ENCODE assay signal across 19 cellular contexts in genomic region chr1:56450004-56450666, GRCh38.
DNase-seq lines count a peak whose midpoint lies in the region; ATAC-seq, FAIRE-seq and TF ChIP-seq lines count a peak whose summit lies in the region.
"Had no signal": no experiment of that assay in that cellular context is flagged by ENCODE, and none has a peak within 500 bp of the region (broad histone marks: within the 10 kb centered on the region; RNA-seq: fewer than 3 reads in every experiment).

No MANE protein-coding gene starts in this region.

- H3K4me1 ChIP-seq in IMR-90 (ENCODE audit: control insufficient read depth, insufficient read depth, low read length) (peaks cover 13% of the 10 kb centered on the region; the same call in 1 of the 2 replicates), H1 (replicated peaks in 1 of 4; ENCODE audit: control insufficient read depth in 3 of 4, insufficient read depth in 4 of 4, low read length in 3 of 4) (peaks cover 11 to 31% (median 26%) of the 10 kb centered on the region in 4 experiments), mesendoderm (ENCODE audit: control insufficient read depth, low read depth, low read length) (peaks cover 11% of the 10 kb centered on the region)

- no peak overlapping the region for H4K5ac ChIP-seq in IMR-90 (ENCODE audit: low read depth, low read length)
- H4K5ac ChIP-seq in H1 (ENCODE audit: insufficient read length, low read depth, low read length) = no peak overlapping the region
- H4K5ac ChIP-seq in mesendoderm (ENCODE audit: low read length) = no peak overlapping the region

- no TSS peak for BruUV-seq in IMR-90 (replicated peaks; lab: Mats Ljungman, UMichigan)

- H3K79me2 ChIP-seq in H1 (ENCODE audit: control insufficient read depth in 1 of 2, insufficient read depth in 2 of 2, low read length in 2 of 2) (no peaks in the 10 kb centered on the region), mesendoderm (ENCODE audit: control insufficient read depth, insufficient read depth, low read length) (no peaks in the 10 kb centered on the region)

- no peak overlapping the region for H3K56ac ChIP-seq in IMR-90 (ENCODE audit: extremely low read depth, insufficient read depth, low read length)
- no peak overlapping the region for H3K56ac ChIP-seq in H1 (replicated peaks; ENCODE audit: insufficient read length, low read depth, low read length)
- H3K56ac ChIP-seq in mesendoderm (ENCODE audit: low read length) = no peak overlapping the region

- TF ChIP-seq CTCF in IMR-90 (conservative IDR thresholded peaks at IDR 0.05; ENCODE audit: low read depth, low read length) (no peak), H1 (IDR thresholded peaks at IDR 0.05; ENCODE audit: control extremely low read depth in 1 of 3, insufficient read depth in 1 of 3, low read depth in 1 of 3, low read length in 3 of 3) (no peak)

- H2BK120ac ChIP-seq in IMR-90 (ENCODE audit: low read depth, low read length) (no peak overlapping the region), H1 (replicated peaks; ENCODE audit: low read depth, low read length) (no peak overlapping the region), mesendoderm (ENCODE audit: low read depth, low read length) (no peak overlapping the region)

- no peak overlapping the region for H2BK20ac ChIP-seq in IMR-90 (ENCODE audit: low read depth, low read length)
- peak overlapping the region; percentile 92; the same call in 1 of the 2 replicates for H2BK20ac ChIP-seq in H1 (ENCODE audit: low read length)

- no peak overlapping the region for H3K4me2 ChIP-seq in IMR-90 (ENCODE audit: low read depth, low read length)
- peak overlapping the region in 1 of 2 experiments; percentile 10; a peak in 2 of 4 replicates for H3K4me2 ChIP-seq in H1 (ENCODE audit: insufficient read depth in 1 of 2, low read depth in 2 of 2, low read length in 2 of 2)
- H3K4me2 ChIP-seq in mesendoderm (ENCODE audit: low read length) = no peak overlapping the region

- in situ Hi-C loops in IMR-90 (cut with MboI; ENCODE audit: low sequenced_read_pairs) = no loop called here

- TF ChIP-seq RAD21 in IMR-90 (IDR thresholded peaks at IDR 0.05; ENCODE audit: low read length) = no peak
- no peak; a peak in 1 of 4 replicates for TF ChIP-seq RAD21 in H1 (IDR thresholded peaks at IDR 0.05 in 1 of 2, conservative IDR thresholded peaks at IDR 0.05 in 1 of 2; ENCODE audit: low read depth in 2 of 2, low read length in 2 of 2)

- dilution Hi-C loops in IMR-90 (cut with HindIII; ENCODE audit: low sequenced_read_pairs, unreplicated experiment) = no loop called here

- H4K91ac ChIP-seq in IMR-90 (ENCODE audit: insufficient read depth, low read depth, low read length) (peak overlapping the region; percentile 29), H1 (replicated peaks; ENCODE audit: insufficient read length, low read length) (peak overlapping the region; percentile 72)

- H3K79me1 ChIP-seq in IMR-90 (ENCODE audit: low read depth in 1 of 2, low read length in 2 of 2) (no peaks in the 10 kb centered on the region), H1 (ENCODE audit: low read depth, low read length) (no peaks in the 10 kb centered on the region), mesendoderm (ENCODE audit: low read length) (no peaks in the 10 kb centered on the region)

- H3K4ac ChIP-seq in IMR-90 (ENCODE audit: low read depth, low read length) (no peak overlapping the region), H1 (replicated peaks; ENCODE audit: insufficient read length, low read depth, low read length) (no peak overlapping the region), mesendoderm (ENCODE audit: low read depth, low read length) (no peak overlapping the region)

- H3K18ac ChIP-seq in IMR-90 (ENCODE audit: low read depth, low read length) (no peak overlapping the region), H1 (ENCODE audit: extremely low read depth, low read length) (peak overlapping the region; percentile 75; the same call in 1 of the 2 replicates), mesendoderm (ENCODE audit: low read length) (no peak overlapping the region)

- H2AK9ac ChIP-seq in IMR-90 (replicated peaks; ENCODE audit: low read depth, low read length, poor library complexity) = no peak overlapping the region

- FAIRE-seq in H1 (lab: Jason Lieb, UNC) = no peak
- FAIRE-seq: D721Med had no signal

- POLR2A ChIA-PET in IMR-90 (lab: Charles Lee; ENCODE audit: unreplicated experiment) = no interaction called here
- POLR2A ChIA-PET in H1 (lab: Charles Lee; ENCODE audit: partially characterized antibody) = no interaction called here

- no peak overlapping the region for H4K8ac ChIP-seq in IMR-90 (ENCODE audit: low read depth in 2 of 2, low read length in 2 of 2)
- H4K8ac ChIP-seq in H1 (ENCODE audit: extremely low read depth, insufficient read depth, low read length) = no peak overlapping the region
- no peak overlapping the region for H4K8ac ChIP-seq in mesendoderm (ENCODE audit: low read depth, low read length)

- H3K9ac ChIP-seq in IMR-90 (ENCODE audit: low read depth, low read length) (no peak overlapping the region), H1 (replicated peaks in 1 of 4; ENCODE audit: extremely low read depth in 1 of 4, low read depth in 3 of 4, low read length in 3 of 4) (no peak overlapping the region), mesendoderm (ENCODE audit: low read length) (no peak overlapping the region)

- ATAC-seq in IMR-90 (ENCODE audit: low read depth) = no peak
- no peak for ATAC-seq in GM21825 (IDR thresholded peaks at IDR 0.05; ENCODE audit: unreplicated experiment)
- no peak for ATAC-seq in HG03280 (IDR thresholded peaks at IDR 0.05; ENCODE audit: unreplicated experiment)
- no peak for ATAC-seq in GM19455 (IDR thresholded peaks at IDR 0.05; ENCODE audit: unreplicated experiment)

- H2BK5ac ChIP-seq in IMR-90 (ENCODE audit: low read depth, low read length, poor library complexity, severe bottlenecking) = no peak overlapping the region
- H2BK5ac ChIP-seq in H1 (ENCODE audit: low read depth, low read length) = peak overlapping the region; percentile 64; the same call in 1 of the 2 replicates
- H2BK5ac ChIP-seq in mesendoderm (ENCODE audit: low read length) = no peak overlapping the region

- TF ChIP-seq POLR2A in IMR-90 (IDR thresholded peaks at IDR 0.05; ENCODE audit: low read depth, low read length) (no peak), H1 (IDR thresholded peaks at IDR 0.05; ENCODE audit: control extremely low read depth in 1 of 2, low read depth in 2 of 2, low read length in 2 of 2) (no peak)

- H3K27ac ChIP-seq in IMR-90 (ENCODE audit: insufficient read depth, low read length) (no peak overlapping the region), H1 (ENCODE audit: low read depth, low read length) (no peak overlapping the region), mesendoderm (ENCODE audit: low read depth, low read length) (no peak overlapping the region)
- H3K27ac ChIP-seq: RWPE1, SK-N-MC had no signal

- H3K27me3 ChIP-seq in IMR-90 (ENCODE audit: control insufficient read depth, insufficient read depth, low read length) (no peaks in the 10 kb centered on the region), H1 (replicated peaks in 1 of 4; ENCODE audit: control insufficient read depth in 3 of 4, extremely low read depth in 1 of 4, insufficient read depth in 3 of 4, low read length in 3 of 4) (peaks cover 0 to 2% (median under 1%) of the 10 kb centered on the region in 4 experiments; a peak in 2 of 7 replicates), mesendoderm (ENCODE audit: insufficient read depth, low read length, poor library complexity) (no peaks in the 10 kb centered on the region)

- WGBS in IMR-90 (ENCODE audit: extremely low coverage in 2 of 2, insufficient read length in 1 of 2), 2 experiments = 97% methylated on average over 3 of the region's 4 CpGs; no CpG with 5 or more reads in 1 of the 2 experiments
- whole genome bisulfite sequencing in H1 (ENCODE audit: extremely low coverage in 1 of 2, insufficient coverage in 1 of 2, insufficient read length in 1 of 2, insufficient replicate concordance in 2 of 2, low coverage in 1 of 2, low lambda C conversion rate in 2 of 2, missing lambda C conversion rate in 1 of 2), 2 experiments = 75% methylated on average over 4 of the region's 4 CpGs; no CpG with 5 or more reads in 1 of the 2 experiments
- no CpG with 5 or more reads among the region's 4 CpGs for WGBS in mesendoderm (ENCODE audit: extremely low coverage, insufficient coverage, low lambda C conversion rate)

- H3K23ac ChIP-seq in IMR-90 (ENCODE audit: low read depth, low read length) (no peak overlapping the region), H1 (ENCODE audit: insufficient read length) (no peak overlapping the region), mesendoderm (ENCODE audit: low read length) (no peak overlapping the region)

- intact Hi-C loops in IMR-90 (cut with micrococcal nuclease) = no loop called here

- H3K36me3 ChIP-seq in IMR-90 (ENCODE audit: control insufficient read depth, insufficient read depth, low read length) (no peaks in the 10 kb centered on the region), H1 (ENCODE audit: control insufficient read depth in 2 of 4, insufficient read depth in 4 of 4, low read length in 3 of 4) (no peaks in the 10 kb centered on the region), mesendoderm (ENCODE audit: control insufficient read depth, insufficient read depth, low read length) (no peaks in the 10 kb centered on the region)

- H4K20me1 ChIP-seq in IMR-90 (ENCODE audit: insufficient read depth, low read length) = no peaks in the 10 kb centered on the region
- no peaks in the 10 kb centered on the region for H4K20me1 ChIP-seq in H1 (replicated peaks in 1 of 2; ENCODE audit: control insufficient read depth in 1 of 2, insufficient read depth in 2 of 2, low read length in 2 of 2)

- H3K23me2 ChIP-seq in H1 (ENCODE audit: low read depth, low read length) = no peaks in the 10 kb centered on the region

- TF ChIP-seq EP300 in H1 (IDR thresholded peaks at IDR 0.05; ENCODE audit: borderline replicate concordance in 1 of 2, low read depth in 2 of 2, low read length in 2 of 2) = no peak

- H2AFZ ChIP-seq in IMR-90 (replicated peaks; ENCODE audit: low read length, poor library complexity) (peak overlapping the region; percentile 26), H1 (ENCODE audit: low read length) (no peak overlapping the region)

- CTCF ChIA-PET in IMR-90 (lab: Yijun Ruan, JAX) = no interaction called here
- CTCF ChIA-PET in H1 (lab: Charles Lee; ENCODE audit: partially characterized antibody) = interaction anchor here (0.6 to 4.2 kb wide), 6 partner anchors 13 to 130 kb away, joined by 3 to 21 read pairs (median 4); no protein-coding TSS in a partner anchor

- peaks cover 3% of the 10 kb centered on the region for H3K9me1 ChIP-seq in IMR-90 (ENCODE audit: insufficient read depth, low read length)

- peak; percentile 15 for DNase-seq in EH (ENCODE audit: low read depth)
- DNase-seq in IMR-90 = no peak
- no peak for DNase-seq in H1 (ENCODE audit: low read depth in 1 of 2, low spot score in 2 of 2)
- peak; percentile 71 for DNase-seq in mesendoderm
- DNase-seq in SHP77 treated with DMSO at 0.1 percent for 48 hours (lab: John Stamatoyannopoulos, UW) = no peak
- DNase-seq: AML-193; CD4-positive, alpha-beta T cell; DND-41; MV-4-11; NCI-H1436; NCI-H2081; NCI-H524; OCI-M1 had no signal

- H3K4me3 ChIP-seq in IMR-90 (ENCODE audit: insufficient read depth, low read depth, low read length) (no peak overlapping the region), H1 (ENCODE audit: extremely low read depth in 1 of 4, insufficient read depth in 2 of 4, low read depth in 3 of 4, low read length in 4 of 4) (no peak overlapping the region), mesendoderm (ENCODE audit: low read length) (no peak overlapping the region)
- H3K4me3 ChIP-seq: SK-N-MC had no signal

- H2AK5ac ChIP-seq in IMR-90 (ENCODE audit: low read depth, low read length) = no peak overlapping the region; the same call in 1 of the 2 replicates
- peak overlapping the region; percentile 43 for H2AK5ac ChIP-seq in H1 (ENCODE audit: low read depth, low read length)
- no peak overlapping the region for H2AK5ac ChIP-seq in mesendoderm (ENCODE audit: low read length)

- H3K9me3 ChIP-seq in IMR-90 (ENCODE audit: control insufficient read depth, insufficient read depth, low read length) = no peaks in the 10 kb centered on the region
- H3K9me3 ChIP-seq in H1 (ENCODE audit: insufficient read depth in 2 of 2, low read depth in 1 of 2, low read length in 1 of 2) = no peaks in the 10 kb centered on the region

- H2BK15ac ChIP-seq in IMR-90 (ENCODE audit: low read depth, low read length) (no peak overlapping the region), H1 (ENCODE audit: low read length) (peak overlapping the region; percentile 65; the same call in 1 of the 2 replicates), mesendoderm (replicated peaks; ENCODE audit: low read depth) (no peak overlapping the region)

- H2BK12ac ChIP-seq in H1 (ENCODE audit: low read depth, low read length) = peak overlapping the region; percentile 61; the same call in 1 of the 2 replicates

- H3K14ac ChIP-seq in IMR-90 (replicated peaks; ENCODE audit: low read depth, low read length) (no peak overlapping the region), H1 (ENCODE audit: insufficient read length) (no peak overlapping the region)

Comparison
In these comparisons a context has a peak if more than half of its experiments do, and no peak if none do; other contexts are left out.
1. DNase-seq: peak in EH (single experiment) and mesendoderm (single experiment); none in IMR-90 (single experiment), H1 (0 of 2) and SHP77 treated with DMSO at 0.1 percent for 48 hours (single experiment).